11 cellular contexts compared by ENCODE assay signal in genomic region chr4:75698963-75699228, GRCh38. TPM values are rescaled to one million over a fixed set of nuclear protein-coding genes. Genes with fewer than 3 reads are reported as not detected.
DNase-seq lines count a peak whose midpoint lies in the region; ATAC-seq and FAIRE-seq lines count a peak whose summit lies in the region.
"Had no signal": no experiment of that assay in that cellular context is flagged by ENCODE, and none has a peak within 500 bp of the region (broad histone marks: within the 10 kb centered on the region; RNA-seq: fewer than 3 reads in every experiment).

No MANE protein-coding gene starts in this region.

- peak overlapping the region; percentile 71 to 97 (median 92) for H3K27ac Mint-ChIP-seq in immature natural killer cell

- H3K36me3 Mint-ChIP-seq in immature natural killer cell: peaks cover 0 to 2% (median 0%) of the 10 kb centered on the region in 3 donors

- DNase-seq in immature natural killer cell (peak in 1 of 3 donors; percentile 7), KG1 (lab: John Stamatoyannopoulos, UW) (no peak), retina (no peak), SHP77 (lab: John Stamatoyannopoulos, UW) (no peak), frontal cortex (ENCODE audit: low spot score in 2 of 2) (no peak)
- DNase-seq: aorta, SIG-M5 had no signal

- peak; percentile 55 for ATAC-seq in GM18511 (IDR thresholded peaks at IDR 0.05; ENCODE audit: unreplicated experiment)
- peak; percentile 42 for ATAC-seq in GM21515 (IDR thresholded peaks at IDR 0.05; ENCODE audit: unreplicated experiment)
- ATAC-seq in HG03280 (IDR thresholded peaks at IDR 0.05; ENCODE audit: unreplicated experiment): peak; percentile 25

- peak overlapping the region; percentile 42 to 84 (median 69) for H3K4me3 Mint-ChIP-seq in immature natural killer cell

- H3K4me1 Mint-ChIP-seq in immature natural killer cell: peaks cover 20% of the 10 kb centered on the region in 2 donors

- H3K27me3 Mint-ChIP-seq in immature natural killer cell (ENCODE audit: low read depth in 3 of 3): peaks cover 0 to 2% (median 0%) of the 10 kb centered on the region in 3 donors

- H3K9me3 Mint-ChIP-seq in immature natural killer cell: no peaks in the 10 kb centered on the region

- FAIRE-seq in frontal cortex (lab: Jason Lieb, UNC): no peak
- FAIRE-seq: G401.6 had no signal

RNA-seq across cellular contexts. Expression of gene USO1, which starts 25.5 kb away (rescaled TPM):
- 10 to 100 TPM; 29.0 to 46.4 (median 36.8) TPM for polyA plus RNA-seq in immature natural killer cell
- 48.9 TPM for total RNA-seq in frontal cortex

RNA-seq across cellular contexts. Expression of gene G3BP2, which starts 25.7 kb away (rescaled TPM):
- polyA plus RNA-seq in immature natural killer cell: 100 to 1,000 TPM in 1 of 3 donors, 10 to 100 TPM in 2; 85.3 to 121 (median 99.6) TPM
- total RNA-seq in frontal cortex: 472 TPM
